10 cellular contexts compared by ENCODE assay signal in the genomic region with DNA sequence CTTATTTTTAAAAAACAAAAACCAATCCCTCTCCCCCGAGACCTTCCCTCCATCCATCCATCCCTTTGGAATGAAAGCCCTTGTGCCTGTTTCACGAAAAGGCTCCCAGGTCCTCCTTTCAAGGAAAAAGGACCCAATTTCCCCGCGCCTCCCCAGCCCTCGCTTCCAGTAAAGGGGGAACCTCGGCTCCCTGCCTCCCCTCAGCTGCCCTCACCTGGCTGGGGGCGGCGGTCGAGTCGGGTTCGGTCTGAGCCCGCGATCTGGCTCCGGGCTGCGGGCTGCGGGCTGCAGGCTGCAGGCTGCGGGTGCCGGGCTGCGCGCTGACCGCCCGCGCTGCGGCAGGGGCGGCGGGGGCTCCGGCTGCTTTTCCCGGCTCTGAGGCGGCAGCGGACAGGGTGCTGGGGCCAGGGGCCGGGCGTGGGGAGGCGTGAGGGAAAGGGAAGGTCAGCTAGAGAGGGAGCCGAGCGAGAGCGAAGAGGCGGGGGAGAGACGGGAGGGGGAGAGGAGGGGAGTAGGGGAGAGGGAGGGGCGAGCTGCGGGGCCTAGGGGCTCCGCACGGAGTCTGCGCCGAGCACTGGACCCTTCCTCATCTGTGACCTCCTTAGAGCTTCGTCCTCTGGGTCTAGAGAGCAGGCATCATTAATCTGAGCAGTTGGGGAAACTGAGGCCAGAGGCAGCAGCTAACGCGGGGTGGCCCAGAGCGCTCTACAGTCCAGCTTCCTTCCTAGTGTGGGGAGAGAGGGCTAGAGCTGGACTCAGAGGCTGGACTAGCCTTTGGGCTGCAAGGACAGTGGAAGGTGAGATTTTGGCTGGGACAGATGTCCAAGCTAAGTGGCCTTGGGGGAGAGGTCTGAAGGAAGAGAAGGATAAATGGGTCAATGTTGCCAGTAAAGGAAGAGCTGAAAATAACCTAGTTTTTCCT. TPM values are rescaled to one million over a fixed set of nuclear protein-coding genes. Genes with fewer than 3 reads are reported as not detected.
A peak's percentile ranks its signal among the peaks of the same experiment; 100 is the strongest.
DNase-seq lines count a peak whose midpoint lies in the region; ATAC-seq, FAIRE-seq and TF ChIP-seq lines count a peak whose summit lies in the region.
"Had no signal": no experiment of that assay in that cellular context is flagged by ENCODE, and none has a peak within 500 bp of the region (broad histone marks: within the 10 kb centered on the region; RNA-seq: fewer than 3 reads in every experiment).

A gene (minus strand): TSS at position 478 of the 922 bp plus-strand sequence. CDS start 3,601 bp downstream, outside the sequence.

- no peak for ATAC-seq in activated CD4-positive, alpha-beta T cell treated with anti-CD3 and anti-CD28 coated beads for 36 hours
- peak; percentile 58 for ATAC-seq in HepG2

- H3K4me2 ChIP-seq in HepG2 (ENCODE audit: low read depth, low read length) = peak within 1 kb of the TSS; percentile 86

- H3K36me3 ChIP-seq in brain microvascular endothelial cell (replicated peaks) (no peaks in the 10 kb centered on the region), HepG2 (replicated peaks in 1 of 2; ENCODE audit: control insufficient read depth in 1 of 2, insufficient read depth in 2 of 2, low read length in 2 of 2) (no peaks in the 10 kb centered on the region), thymus (ENCODE audit: control insufficient read depth, insufficient read depth) (no peaks in the 10 kb centered on the region)

- TF ChIP-seq RAD21 in HepG2 (CRISPR knock-in tag; IDR thresholded peaks at IDR 0.05) = no peak

- POLR2A ChIA-PET in activated CD4-positive, alpha-beta T cell treated with anti-CD3 and anti-CD28 coated beads for 36 hours (lab: Charles Lee) = interaction anchor here (0.6 to 0.7 kb wide), 2 partner anchors 294 to 361 kb away, joined by 3 to 6 read pairs; no protein-coding TSS in a partner anchor
- POLR2A ChIA-PET in HepG2 (lab: Yijun Ruan, JAX) = interaction anchor here (0.9 kb wide), 1 partner anchor 254 kb away, joined by 3 read pairs; a partner anchor contains a TSS

- in situ Hi-C loops in brain microvascular endothelial cell (cut with HindIII; ENCODE audit: low pct_ligation_motif_present, low sequenced_read_pairs) = no loop called here
- in situ Hi-C loops in HepG2 (cut with HindIII; ENCODE audit: extremely low pct_ligation_motif_present, low pct_unique_long_range_greater_than_20kb) = no loop called here

- TF ChIP-seq EP300 in HepG2 (IDR thresholded peaks at IDR 0.05; ENCODE audit: low read depth in 2 of 2, low read length in 2 of 2) = no peak
- TF ChIP-seq EP300 in HepG2 (CRISPR knock-in tag; IDR thresholded peaks at IDR 0.05; ENCODE audit: borderline replicate concordance) = no peak

- H3K4me1 Mint-ChIP-seq in activated CD4-positive, alpha-beta T cell treated with anti-CD3 and anti-CD28 coated beads, Interleukin-2, amount 10 ng/mL, durations not matched to agents 24 days and 14 days = peaks cover 11% of the 10 kb centered on the region
- H3K4me1 Mint-ChIP-seq in activated CD4-positive, alpha-beta T cell treated with anti-CD3 and anti-CD28 coated beads for 36 hours = peaks cover 4% of the 10 kb centered on the region

- H4K20me1 ChIP-seq in HepG2 (ENCODE audit: insufficient read depth, low read length) = no peaks in the 10 kb centered on the region

- peaks cover 31% of the 10 kb centered on the region for H3K27me3 Mint-ChIP-seq in activated CD4-positive, alpha-beta T cell treated with anti-CD3 and anti-CD28 coated beads, Interleukin-2, amount 10 ng/mL, durations not matched to agents 24 days and 14 days
- peaks cover 29% of the 10 kb centered on the region for H3K27me3 Mint-ChIP-seq in activated CD4-positive, alpha-beta T cell treated with anti-CD3 and anti-CD28 coated beads for 36 hours

- H3K4me1 ChIP-seq in HepG2 (ENCODE audit: insufficient read depth, low read length) = peaks cover 47% of the 10 kb centered on the region
- peaks cover 6% of the 10 kb centered on the region for H3K4me1 ChIP-seq in thymus (ENCODE audit: control insufficient read depth, insufficient read depth, low read length)

- FAIRE-seq in HepG2 (lab: Jason Lieb, UNC) (no peak), RCC 7860 (lab: Jason Lieb, UNC) (no peak)

- no TSS peak for BruUV-seq in HepG2 (replicated peaks; lab: Mats Ljungman, UMichigan)

- no peaks in the 10 kb centered on the region for H3K36me3 Mint-ChIP-seq in activated CD4-positive, alpha-beta T cell treated with anti-CD3 and anti-CD28 coated beads, Interleukin-2, amount 10 ng/mL, durations not matched to agents 24 days and 14 days (ENCODE audit: low read depth)
- no peaks in the 10 kb centered on the region for H3K36me3 Mint-ChIP-seq in activated CD4-positive, alpha-beta T cell treated with anti-CD3 and anti-CD28 coated beads for 36 hours (ENCODE audit: low read depth)

- H3K4me3 ChIP-seq in brain microvascular endothelial cell (ENCODE audit: low read depth, low read length) = peak within 1 kb of the TSS; percentile 22
- peak within 1 kb of the TSS; percentile 65 to 82 (median 73); a peak in 5 of 6 replicates for H3K4me3 ChIP-seq in HepG2 (replicated peaks in 1 of 3; ENCODE audit: insufficient read depth in 1 of 3, low read depth in 2 of 3, low read length in 3 of 3)
- H3K4me3 ChIP-seq in thymus (ENCODE audit: low read length) = peak within 1 kb of the TSS; percentile 18

- H3K79me2 ChIP-seq in HepG2 (ENCODE audit: insufficient read depth, low read length) = no peaks in the 10 kb centered on the region

- DNase-seq in activated CD4-positive, alpha-beta T cell treated with anti-CD3 and anti-CD28 coated beads, Interleukin-2, amount 10 ng/mL, durations not matched to agents 24 days and 14 days = no peak
- DNase-seq in activated CD4-positive, alpha-beta T cell treated with anti-CD3 and anti-CD28 coated beads for 36 hours = no peak
- DNase-seq in brain microvascular endothelial cell (no peak), HepG2 (ENCODE audit: low spot score) (no peak), NCI-H2081 (lab: John Stamatoyannopoulos, UW) (no peak), RCC 7860 (ENCODE audit: low spot score) (no peak)
- no peak for DNase-seq in stimulated activated CD4-positive, alpha-beta T cell treated with anti-CD3 and anti-CD28 coated beads, Interleukin-2, amount 100 ng/mL, for 48 hours
- DNase-seq: NCI-H1436 had no signal

- H3K27me3 ChIP-seq in brain microvascular endothelial cell (replicated peaks) = peaks cover 28% of the 10 kb centered on the region
- peaks cover 3 to 27% of the 10 kb centered on the region in 2 experiments for H3K27me3 ChIP-seq in HepG2 (ENCODE audit: control insufficient read depth in 1 of 2, insufficient read depth in 2 of 2, low read length in 2 of 2)
- H3K27me3 ChIP-seq in thymus (ENCODE audit: control insufficient read depth, insufficient read depth) = peaks cover 23% of the 10 kb centered on the region

- peak within 1 kb of the TSS; percentile 45; the same call in 1 of the 2 replicates for H3K9ac ChIP-seq in HepG2 (ENCODE audit: insufficient read depth, low read depth, low read length)

- H3K4me3 Mint-ChIP-seq in activated CD4-positive, alpha-beta T cell treated with anti-CD3 and anti-CD28 coated beads, Interleukin-2, amount 10 ng/mL, durations not matched to agents 24 days and 14 days = peak within 1 kb of the TSS; percentile 30
- H3K4me3 Mint-ChIP-seq in activated CD4-positive, alpha-beta T cell treated with anti-CD3 and anti-CD28 coated beads for 36 hours = no peak within 1 kb of the TSS

- 3% methylated on average over 29 of the region's 48 CpGs for WGBS in HepG2 (ENCODE audit: low lambda C conversion rate)
- 7% methylated on average over 48 of the region's 48 CpGs for WGBS in thymus

- TF ChIP-seq POLR2A in HepG2 (IDR thresholded peaks at IDR 0.05; ENCODE audit: insufficient read depth in 1 of 2, low read depth in 2 of 2, low read length in 2 of 2) = no peak

- TF ChIP-seq CTCF in brain microvascular endothelial cell (IDR thresholded peaks at IDR 0.05; ENCODE audit: low read depth, low read length, missing control alignments) (no peak), HepG2 (CRISPR knock-in tag; IDR thresholded peaks at IDR 0.05) (no peak)

- CTCF ChIA-PET in activated CD4-positive, alpha-beta T cell treated with anti-CD3 and anti-CD28 coated beads for 36 hours (lab: Charles Lee) = interaction anchor here (1.1 to 1.4 kb wide), 2 partner anchors 14 to 221 kb away, joined by 3 to 4 read pairs; no protein-coding TSS in a partner anchor
- CTCF ChIA-PET in HepG2 (lab: Yijun Ruan, JAX; ENCODE audit: low intra/inter-chr PET ratio, low total read pairs) = no interaction called here

- no peak within 1 kb of the TSS for H2AFZ ChIP-seq in HepG2 (ENCODE audit: low read length)

- no peaks in the 10 kb centered on the region for H3K9me3 ChIP-seq in HepG2 (ENCODE audit: low read length)
- no peaks in the 10 kb centered on the region for H3K9me3 ChIP-seq in thymus (ENCODE audit: control insufficient read depth)

- H3K9me3 Mint-ChIP-seq in activated CD4-positive, alpha-beta T cell treated with anti-CD3 and anti-CD28 coated beads, Interleukin-2, amount 10 ng/mL, durations not matched to agents 24 days and 14 days = no peaks in the 10 kb centered on the region
- H3K9me3 Mint-ChIP-seq in activated CD4-positive, alpha-beta T cell treated with anti-CD3 and anti-CD28 coated beads for 36 hours (ENCODE audit: low read depth) = no peaks in the 10 kb centered on the region

- H3K27ac Mint-ChIP-seq in activated CD4-positive, alpha-beta T cell treated with anti-CD3 and anti-CD28 coated beads, Interleukin-2, amount 10 ng/mL, durations not matched to agents 24 days and 14 days = no peak within 1 kb of the TSS
- no peak within 1 kb of the TSS for H3K27ac Mint-ChIP-seq in activated CD4-positive, alpha-beta T cell treated with anti-CD3 and anti-CD28 coated beads for 36 hours

- H3K27ac ChIP-seq in brain microvascular endothelial cell (no peak within 1 kb of the TSS), HepG2 (ENCODE audit: extremely low read length, insufficient read depth, low read length) (no peak within 1 kb of the TSS), thymus (ENCODE audit: low read depth) (no peak within 1 kb of the TSS)
- H3K27ac ChIP-seq: C4-2B had no signal

- intact Hi-C loops in activated CD4-positive, alpha-beta T cell treated with anti-CD3 and anti-CD28 coated beads, Interleukin-2, amount 10 ng/mL, durations not matched to agents 24 days and 14 days (cut with micrococcal nuclease) = no loop called here
- intact Hi-C loops in activated CD4-positive, alpha-beta T cell treated with anti-CD3 and anti-CD28 coated beads for 36 hours (cut with DNase I, micrococcal nuclease) = no loop called here
- intact Hi-C loops in HepG2 (cut with micrococcal nuclease; ENCODE audit: unreplicated experiment) = no loop called here

RNA-seq across cellular contexts. Expression of the gene that starts here (rescaled TPM):
- total RNA-seq in activated CD4-positive, alpha-beta T cell treated with anti-CD3 and anti-CD28 coated beads, Interleukin-2, amount 10 ng/mL, durations not matched to agents 24 days and 14 days = 0.19 TPM in 2 replicates
- total RNA-seq in activated CD4-positive, alpha-beta T cell treated with anti-CD3 and anti-CD28 coated beads for 36 hours = under 1 TPM in 1 of 2 experiments, not detected in 1; 0.14 TPM
- total RNA-seq in HepG2 (2016; rRNA removed; fragmentation: Illumina TruSeq; extraction: Trizol) = not detected in 2 replicates
- not detected in 2 replicates for total RNA-seq in HepG2 (2016; cell fraction: cytosol; rRNA removed; fragmentation: Illumina TruSeq; extraction: Trizol; ENCODE audit: low read depth)
- total RNA-seq in HepG2 (2016; cell fraction: insoluble cytoplasmic fraction; rRNA removed; fragmentation: Illumina TruSeq; extraction: Trizol) = 0.17 TPM in 1 of 2 replicates, not detected in the other
- not detected in 2 replicates for total RNA-seq in HepG2 (2016; cell fraction: membrane; rRNA removed; fragmentation: Illumina TruSeq; extraction: Trizol)
- not detected in 2 replicates for total RNA-seq in HepG2 (2016; cell fraction: nucleus; rRNA removed; fragmentation: Illumina TruSeq; extraction: Trizol)
- polyA plus RNA-seq in HepG2 (2011; rRNA removed) (0.07 TPM in 1 of 2 replicates, not detected in the other), thymus (2.6 TPM)
- 0.05 TPM in 1 of 2 replicates, not detected in the other for polyA plus RNA-seq in HepG2 (2011; cell fraction: cytosol; rRNA removed)
- polyA plus RNA-seq in HepG2 (2011; cell fraction: nucleus; rRNA removed) = 0.10 and 0.18 TPM in 2 replicates
- 0.23 TPM in 1 of 2 replicates, not detected in the other for polyA plus RNA-seq in HepG2 (2012)
- polyA plus RNA-seq in HepG2 (2016; cell fraction: cytosol; fragmentation: Illumina TruSeq; extraction: Trizol; ENCODE audit: low read depth) = not detected in 2 replicates
- polyA plus RNA-seq in HepG2 (2016; cell fraction: insoluble cytoplasmic fraction; fragmentation: Illumina TruSeq; extraction: Trizol; ENCODE audit: low read depth) = not detected in 2 replicates
- polyA plus RNA-seq in HepG2 (2016; cell fraction: membrane; fragmentation: Illumina TruSeq; extraction: Trizol; ENCODE audit: low read depth) = not detected in 2 replicates
- polyA plus RNA-seq in HepG2 (2016; cell fraction: nucleus; fragmentation: Illumina TruSeq; extraction: Trizol; ENCODE audit: insufficient read depth, low read depth) = not detected in 2 replicates
- polyA minus RNA-seq in HepG2 (2011; rRNA and poly(A)+ RNA removed; ENCODE audit: low replicate concordance) = not detected in 2 replicates
- not detected in 2 replicates for polyA minus RNA-seq in HepG2 (2011; cell fraction: cytosol; rRNA and poly(A)+ RNA removed)
- polyA minus RNA-seq in HepG2 (2011; cell fraction: nucleus; rRNA and poly(A)+ RNA removed) = not detected in 2 replicates

Comparison
In these comparisons a context has a peak if more than half of its experiments do, and no peak if none do; other contexts are left out.
1. Peak in ATAC-seq, H3K4me3 ChIP-seq, H3K9ac ChIP-seq and H3K4me2 ChIP-seq in HepG2; RNA of the gene not detected or under 1 TPM.
2. H3K4me3 ChIP-seq: peak in every context shown above with its lines; median percentile 73 in HepG2; 22 in brain microvascular endothelial cell; 18 in thymus.